In the genomic region with DNA sequence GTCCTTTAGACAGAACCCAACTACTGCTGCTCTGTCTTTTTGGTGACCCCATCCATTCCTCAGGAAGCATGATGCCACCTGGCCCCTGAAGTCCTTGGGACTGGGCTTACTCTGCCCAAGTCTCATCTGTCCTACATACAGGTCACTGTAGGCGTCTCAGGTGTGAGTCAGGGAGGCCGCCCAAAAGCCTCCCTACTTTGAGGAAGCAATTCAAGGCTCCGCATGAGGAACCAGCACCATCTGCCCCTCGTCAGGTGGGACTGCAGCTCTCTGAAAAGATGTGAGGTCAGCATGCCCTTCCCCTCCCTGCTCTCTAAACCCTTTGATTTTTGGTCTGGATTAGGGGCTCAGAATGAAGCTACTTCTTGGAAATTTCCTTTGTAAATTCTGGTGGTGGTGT, we compare ENCODE assay signal across 8 cellular contexts.
A peak's percentile ranks its signal among the peaks of the same experiment; 100 is the strongest.
DNase-seq lines count a peak whose midpoint lies in the region; ATAC-seq and TF ChIP-seq lines count a peak whose summit lies in the region.

No MANE protein-coding gene starts in this region.

- H3K4me1 Mint-ChIP-seq in activated CD8-positive, alpha-beta T cell treated with anti-CD3 and anti-CD28 coated beads for 36 hours (ENCODE audit: low read depth), result no peaks in the 10 kb centered on the region

- ATAC-seq in HG03066 (IDR thresholded peaks at IDR 0.05; ENCODE audit: low read depth, unreplicated experiment), result peak; percentile 86
- ATAC-seq in activated CD8-positive, alpha-beta T cell treated with anti-CD3 and anti-CD28 coated beads for 36 hours, result peak; percentile 89

- TF ChIP-seq CTCF in activated CD8-positive, alpha-beta T cell treated with anti-CD3 and anti-CD28 coated beads for 36 hours (IDR thresholded peaks at IDR 0.05), result peak; percentile 42

- no peaks in the 10 kb centered on the region for H3K9me3 Mint-ChIP-seq in activated CD8-positive, alpha-beta T cell treated with anti-CD3 and anti-CD28 coated beads for 36 hours

- POLR2A ChIA-PET in activated CD8-positive, alpha-beta T cell treated with anti-CD3 and anti-CD28 coated beads for 36 hours (lab: Charles Lee), result interaction anchor here (0.7 kb wide), 1 partner anchor 339 kb away, joined by 3 read pairs; no protein-coding TSS in a partner anchor

- DNase-seq in activated effector memory CD4-positive, alpha-beta T cell treated with Interleukin-2 at 50 U/mL for 16 hours, result peak; percentile 6
- no peak for DNase-seq in activated effector memory CD4-positive, alpha-beta T cell treated with anti-CD3 and anti-CD28 coated beads, Interleukin-2, amount 50 U/mL, for 16 hours
- DNase-seq in activated CD8-positive, alpha-beta T cell treated with anti-CD3 and anti-CD28 coated beads for 36 hours, result peak; percentile 53
- peak; percentile 32 for DNase-seq in stimulated activated CD8-positive, alpha-beta memory T cell treated with anti-CD3 and anti-CD28 coated beads, Interleukin-4, amount 100 ng/mL, for 48 hours
- no peak for DNase-seq in AG20443 (ENCODE audit: low spot score)
- DNase-seq in GM19240 (ENCODE audit: insufficient read length, low spot score), result no peak
- no peak for DNase-seq in NCI-H524 treated with DMSO at 0.1 percent for 48 hours (lab: John Stamatoyannopoulos, UW)

- intact Hi-C loops in activated CD8-positive, alpha-beta T cell treated with anti-CD3 and anti-CD28 coated beads for 36 hours (cut with micrococcal nuclease), result loop anchor here (10.0 kb wide), 1 partner anchor 335 kb away; no protein-coding TSS in a partner anchor

- CTCF ChIA-PET in activated CD8-positive, alpha-beta T cell treated with anti-CD3 and anti-CD28 coated beads for 36 hours (lab: Charles Lee), result interaction anchor here (1.0 to 1.5 kb wide), 2 partner anchors 341 to 359 kb away, joined by 3 to 14 read pairs; no protein-coding TSS in a partner anchor

- H3K4me3 Mint-ChIP-seq in activated CD8-positive, alpha-beta T cell treated with anti-CD3 and anti-CD28 coated beads for 36 hours, result no peak overlapping the region

- peaks cover 10% of the 10 kb centered on the region for H3K27me3 Mint-ChIP-seq in activated CD8-positive, alpha-beta T cell treated with anti-CD3 and anti-CD28 coated beads for 36 hours

- no peaks in the 10 kb centered on the region for H3K36me3 Mint-ChIP-seq in activated CD8-positive, alpha-beta T cell treated with anti-CD3 and anti-CD28 coated beads for 36 hours (ENCODE audit: low read depth)

- H3K27ac Mint-ChIP-seq in activated CD8-positive, alpha-beta T cell treated with anti-CD3 and anti-CD28 coated beads for 36 hours, result no peak overlapping the region

Comparison
In these comparisons a context has a peak if more than half of its experiments do, and no peak if none do; other contexts are left out.
1. DNase-seq: peak in activated effector memory CD4-positive, alpha-beta T cell treated with Interleukin-2 at 50 U/mL for 16 hours (single experiment), activated CD8-positive, alpha-beta T cell treated with anti-CD3 and anti-CD28 coated beads for 36 hours (single experiment) and stimulated activated CD8-positive, alpha-beta memory T cell treated with anti-CD3 and anti-CD28 coated beads, Interleukin-4, amount 100 ng/mL, for 48 hours (single experiment); none in activated effector memory CD4-positive, alpha-beta T cell treated with anti-CD3 and anti-CD28 coated beads, Interleukin-2, amount 50 U/mL, for 16 hours (single experiment), AG20443 (single experiment), GM19240 (single experiment) and NCI-H524 treated with DMSO at 0.1 percent for 48 hours (single experiment).